ENCODE assay signal across 16 cellular contexts in the genomic region with DNA sequence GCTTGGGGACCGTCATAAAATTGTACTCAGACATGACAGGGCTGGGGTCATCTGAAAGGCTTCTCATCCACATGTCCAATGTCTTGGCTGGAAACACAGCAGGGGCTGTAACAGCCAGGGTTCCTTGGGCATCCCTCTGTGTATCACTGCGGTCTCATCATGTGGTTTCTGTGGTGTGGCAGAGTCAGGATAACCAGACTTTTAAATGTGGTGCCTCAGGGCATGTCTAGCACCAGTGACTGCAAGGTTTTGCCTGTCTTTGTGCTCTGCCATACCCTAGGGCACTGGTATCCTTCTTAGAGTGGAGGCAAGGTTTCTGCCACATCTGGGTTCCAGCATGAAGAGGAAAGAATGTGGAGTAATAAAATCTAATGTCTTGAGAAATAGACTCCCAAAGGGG.
DNase-seq lines count a peak whose midpoint lies in the region; ATAC-seq, FAIRE-seq and TF ChIP-seq lines count a peak whose summit lies in the region.
"Had no signal": no experiment of that assay in that cellular context is flagged by ENCODE, and none has a peak within 500 bp of the region (broad histone marks: within the 10 kb centered on the region; RNA-seq: fewer than 3 reads in every experiment).

No MANE protein-coding gene starts in this region.

- CTCF ChIA-PET in GM12878 (lab: Yijun Ruan, JAX) = interaction anchor here (1.0 to 2.2 kb wide), 3 partner anchors 18 to 38 kb away, joined by 3 to 6 read pairs (median 3); no protein-coding TSS in a partner anchor

- TF ChIP-seq EP300 in GM12878 (IDR thresholded peaks at IDR 0.05; ENCODE audit: borderline replicate concordance in 1 of 2, control insufficient read depth in 1 of 2, low read depth in 2 of 2, low read length in 2 of 2) = no peak

- H3K4me3 ChIP-seq in DOHH2 (ENCODE audit: low read length) = peak overlapping the region; percentile 57
- H3K4me3 ChIP-seq in GM12878 = no peak overlapping the region
- H3K4me3 ChIP-seq: ascending aorta, stomach had no signal

- H4K20me1 ChIP-seq in DOHH2 (ENCODE audit: control insufficient read depth, insufficient read depth, low read depth, low read length) (no peaks in the 10 kb centered on the region), GM12878 (ENCODE audit: control insufficient read depth, insufficient read depth) (no peaks in the 10 kb centered on the region)

- no peak overlapping the region for H2AFZ ChIP-seq in GM12878 (ENCODE audit: control insufficient read depth, low read depth, low read length)

- H3K4me1 Mint-ChIP-seq in neural crest cell = peaks cover 57% of the 10 kb centered on the region
- peaks cover 12% of the 10 kb centered on the region for H3K4me1 Mint-ChIP-seq in activated T-cell treated with anti-CD3 and anti-CD28 coated beads, Interleukin-2, amount 50 U/mL, for 24 hours (ENCODE audit: low read depth)

- peaks cover 20% of the 10 kb centered on the region for H3F3A ChIP-seq in DOHH2 (ENCODE audit: control insufficient read depth, insufficient read depth)

- H3K9me2 ChIP-seq in DOHH2 (replicated peaks; ENCODE audit: control insufficient read depth, low read length) = no peaks in the 10 kb centered on the region

- no peaks in the 10 kb centered on the region for H3K27me3 Mint-ChIP-seq in neural crest cell (ENCODE audit: low read depth)
- H3K27me3 Mint-ChIP-seq in activated T-cell treated with anti-CD3 and anti-CD28 coated beads, Interleukin-2, amount 50 U/mL, for 24 hours = peaks cover 11% of the 10 kb centered on the region

- H3K36me3 ChIP-seq in DOHH2 (ENCODE audit: control insufficient read depth, low read length) (peaks cover 7% of the 10 kb centered on the region; the same call in 1 of the 2 replicates), GM12878 (ENCODE audit: control insufficient read depth in 2 of 2, insufficient read depth in 2 of 2, low read length in 1 of 2) (no peaks in the 10 kb centered on the region)
- H3K36me3 ChIP-seq: ascending aorta, stomach had no signal

- intact Hi-C loops in GM12878 (cut with micrococcal nuclease; ENCODE audit: unreplicated experiment) = loop anchor here (1.0 kb wide), 1 partner anchor 9 kb away; no protein-coding TSS in a partner anchor

- in situ Hi-C loops in GM12878 (cut with MboI) = no loop called here

- FAIRE-seq in GM12878 (lab: Jason Lieb, UNC) = no peak
- FAIRE-seq: kidney had no signal

- no peaks in the 10 kb centered on the region for H3K36me3 Mint-ChIP-seq in neural crest cell (ENCODE audit: low read depth)
- no peaks in the 10 kb centered on the region for H3K36me3 Mint-ChIP-seq in activated T-cell treated with anti-CD3 and anti-CD28 coated beads, Interleukin-2, amount 50 U/mL, for 24 hours (ENCODE audit: low read depth)

- peak overlapping the region; percentile 28 for H3K4me3 Mint-ChIP-seq in neural crest cell
- no peak overlapping the region for H3K4me3 Mint-ChIP-seq in activated T-cell treated with anti-CD3 and anti-CD28 coated beads, Interleukin-2, amount 50 U/mL, for 24 hours

- TF ChIP-seq CTCF in DOHH2 (IDR thresholded peaks at IDR 0.05; ENCODE audit: low read depth, low read length, poor library complexity, severe bottlenecking) (no peak), GM12878 (IDR thresholded peaks at IDR 0.05 in 2 of 3, conservative IDR thresholded peaks at IDR 0.05 in 1 of 3; ENCODE audit: control insufficient read depth in 2 of 3, extremely low read depth in 1 of 3, insufficient read depth in 1 of 3, low read depth in 3 of 3, low read length in 3 of 3) (no peak), neural crest cell (conservative IDR thresholded peaks at IDR 0.05) (no peak)

- peak overlapping the region; percentile 43 for H3K27ac ChIP-seq in DOHH2 (ENCODE audit: low read depth, low read length)
- H3K27ac ChIP-seq in GM12878 (ENCODE audit: control insufficient read depth, insufficient read depth) = no peak overlapping the region
- H3K27ac ChIP-seq: ascending aorta, stomach had no signal

- H3K4me1 ChIP-seq in DOHH2 (ENCODE audit: control insufficient read depth, low read length) (peaks cover 77% of the 10 kb centered on the region), GM12878 (ENCODE audit: control insufficient read depth, insufficient read depth, low read length) (peaks cover 19% of the 10 kb centered on the region)
- H3K4me1 ChIP-seq: ascending aorta had no signal

- TF ChIP-seq RAD21 in GM12878 (IDR thresholded peaks at IDR 0.05; ENCODE audit: insufficient read depth, low read depth, low read length) = no peak

- no peak overlapping the region for H3K9ac ChIP-seq in GM12878 (ENCODE audit: control insufficient read depth, insufficient read depth, low read length)

- no peak for TF ChIP-seq POLR2A in GM12878 (IDR thresholded peaks at IDR 0.05; ENCODE audit: low read depth, low read length)

- H3K9me3 ChIP-seq in DOHH2 (ENCODE audit: control insufficient read depth, insufficient read depth, low read length) (no peaks in the 10 kb centered on the region), GM12878 (replicated peaks; ENCODE audit: control insufficient read depth, insufficient read depth, low read length) (no peaks in the 10 kb centered on the region)
- H3K9me3 ChIP-seq: ascending aorta, stomach had no signal

- WGBS in GM12878 (ENCODE audit: insufficient coverage, insufficient replicate concordance, low lambda C conversion rate, missing lambda C conversion rate) = 71% methylated on average over 2 of the region's 2 CpGs

- POLR2A ChIA-PET in GM12878 (lab: Charles Lee) = interaction anchor here (0.7 kb wide), 1 partner anchor 485 kb away, joined by 4 read pairs; no protein-coding TSS in a partner anchor

- no peaks in the 10 kb centered on the region for H3K9me3 Mint-ChIP-seq in neural crest cell
- no peaks in the 10 kb centered on the region for H3K9me3 Mint-ChIP-seq in activated T-cell treated with anti-CD3 and anti-CD28 coated beads, Interleukin-2, amount 50 U/mL, for 24 hours

- peaks cover 84% of the 10 kb centered on the region for H3K79me2 ChIP-seq in DOHH2 (ENCODE audit: control insufficient read depth, low read length)
- no peaks in the 10 kb centered on the region; the same call in 1 of the 2 replicates for H3K79me2 ChIP-seq in GM12878 (ENCODE audit: control insufficient read depth, insufficient read depth, low read length)

- SMC1A ChIA-PET in GM12878 (lab: Charles Lee; ENCODE audit: uncharacterized antibody, unreplicated experiment) = interaction anchor here (0.6 to 2.9 kb wide), 10 partner anchors 15 to 1818 kb away, joined by 3 to 9 read pairs (median 4); partner anchors contain the start of gene PLEKHG1

- H3K27me3 ChIP-seq in DOHH2 (ENCODE audit: control insufficient read depth, low read length) (no peaks in the 10 kb centered on the region), GM12878 (replicated peaks in 1 of 2; ENCODE audit: control insufficient read depth in 2 of 2, insufficient read depth in 2 of 2, low read length in 1 of 2) (no peaks in the 10 kb centered on the region)
- H3K27me3 ChIP-seq: ascending aorta, stomach had no signal

- no TSS peak for BruUV-seq in GM12878 (replicated peaks; lab: Mats Ljungman, UMichigan)

- DNase-seq in M059J (ENCODE audit: low read depth) = peak; percentile 82
- DNase-seq in GM12878 (ENCODE audit: low read depth, low spot score) = no peak
- no peak for DNase-seq in neural crest cell (ENCODE audit: low read depth, low spot score)
- no peak for DNase-seq in activated gamma-delta T cell treated with Interleukin-2 at 50 U/mL for 16 hours
- DNase-seq in activated T-cell treated with anti-CD3 and anti-CD28 coated beads, Interleukin-2, amount 50 U/mL, for 24 hours = no peak
- DNase-seq: activated CD4-positive, alpha-beta T cell treated with anti-CD3 and anti-CD28 coated beads for 4 hours; activated T-cell treated with anti-CD3 and anti-CD28 coated beads, Interleukin-2, amount 50 U/mL, for 48 hours; kidney; NCI-H1436 treated with DMSO at 0.1 percent for 48 hours; NK-92 treated with Interleukin-12 subunit alpha and Interleukin-12 subunit beta, amount 100 ng/mL, for 24 hours; stomach; SW 1271 had no signal

- H3K4me2 ChIP-seq in DOHH2 (ENCODE audit: low read length) (peak overlapping the region; percentile 79), GM12878 (ENCODE audit: control insufficient read depth, insufficient read depth) (no peak overlapping the region; the same call in 1 of the 2 replicates)

- no peak overlapping the region for H3K27ac Mint-ChIP-seq in neural crest cell (ENCODE audit: unreplicated experiment)
- H3K27ac Mint-ChIP-seq in activated T-cell treated with anti-CD3 and anti-CD28 coated beads, Interleukin-2, amount 50 U/mL, for 24 hours = no peak overlapping the region

- ATAC-seq in GM12878 = 0 out of 3 replicates have a peak, but pooled peaks have one; percentile 5
- no peak for ATAC-seq in GM21423 (IDR thresholded peaks at IDR 0.05; ENCODE audit: unreplicated experiment)
- no peak for ATAC-seq in HG03439 (IDR thresholded peaks at IDR 0.05; ENCODE audit: unreplicated experiment)

- RAD21 ChIA-PET in GM12878 (lab: Charles Lee; ENCODE audit: unreplicated experiment) = interaction anchor here (1.2 to 1.9 kb wide), 2 partner anchors 41 to 125 kb away, joined by 3 to 4 read pairs; no protein-coding TSS in a partner anchor

TF ChIP-seq in GM12878, 131 proteins besides CTCF, POLR2A, EP300 and RAD21:
- no peak for TF ChIP-seq FOXM1 (IDR thresholded peaks at IDR 0.05; ENCODE audit: low read depth, low read length)
- TF ChIP-seq IKZF2 (IDR thresholded peaks at IDR 0.05) = no peak
- TF ChIP-seq ZZZ3 (IDR thresholded peaks at IDR 0.05; ENCODE audit: control insufficient read depth, insufficient read length, low read depth) = no peak
- TF ChIP-seq SMAD1 (IDR thresholded peaks at IDR 0.05; ENCODE audit: low read depth, partially characterized antibody) = no peak
- no peak for TF ChIP-seq HSF1 (IDR thresholded peaks at IDR 0.05; ENCODE audit: low read depth, low read length)
- no peak for TF ChIP-seq SIX5 (IDR thresholded peaks at IDR 0.05; ENCODE audit: low read depth, low read length, severe bottlenecking)
- TF ChIP-seq KAT2A (conservative IDR thresholded peaks at IDR 0.05; ENCODE audit: control insufficient read depth, low read depth, low read length) = no peak
- TF ChIP-seq BCL11A (IDR thresholded peaks at IDR 0.05; ENCODE audit: low read depth, low read length) = no peak
